ENCODE assay signal across 8 cellular contexts in the genomic region with DNA sequence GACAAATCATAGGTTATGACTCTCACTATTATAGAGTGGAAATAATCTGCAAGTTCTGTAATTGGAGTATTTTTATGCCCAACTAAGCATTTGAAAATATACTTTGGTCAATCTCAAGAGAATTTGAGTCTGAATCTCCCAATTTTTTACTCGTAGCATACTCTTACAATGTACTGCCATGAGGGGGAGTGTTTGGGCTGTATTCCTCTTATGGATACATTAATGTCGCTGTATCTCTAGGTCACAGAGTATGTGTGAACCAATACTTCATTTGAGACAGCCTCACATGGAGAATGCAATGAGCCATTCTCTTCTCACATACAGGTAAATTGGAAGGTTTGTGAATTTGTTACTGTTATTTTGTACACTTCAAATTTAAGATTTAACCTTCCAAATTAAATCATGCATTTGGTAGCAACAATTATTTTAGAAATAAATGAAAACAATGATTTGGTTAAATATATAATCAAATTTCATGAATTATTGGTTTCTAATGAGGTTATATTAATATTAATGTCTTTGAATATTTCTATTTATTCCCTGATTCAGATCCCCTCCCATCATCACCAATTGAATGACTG. TPM values are rescaled to one million over a fixed set of nuclear protein-coding genes. Genes with fewer than 3 reads are reported as not detected.
DNase-seq lines count a peak whose midpoint lies in the region; ATAC-seq, FAIRE-seq and TF ChIP-seq lines count a peak whose summit lies in the region.

No MANE protein-coding gene starts in this region.

- no peaks in the 10 kb centered on the region for H3K4me1 Mint-ChIP-seq in astrocyte (ENCODE audit: low read depth, unreplicated experiment)
- peaks cover 13% of the 10 kb centered on the region for H3K4me1 Mint-ChIP-seq in stimulated activated naive CD8-positive, alpha-beta T cell treated with anti-CD3 and anti-CD28 coated beads, Interleukin-15, amount 100 ng/mL, for 72 hours

- no peak for DNase-seq in activated CD4-positive, CD25-positive, alpha-beta regulatory T cell treated with anti-CD3 and anti-CD28 coated beads, Interleukin-2, amount 50 U/mL, for 72 hours
- DNase-seq in NCI-H82 (lab: John Stamatoyannopoulos, UW), result peak; percentile 89
- peak; percentile 33 for DNase-seq in astrocyte (ENCODE audit: low read depth)
- peak; percentile 75 for DNase-seq in hepatocyte (ENCODE audit: low spot score)
- peak; percentile 28 to 33 for DNase-seq in stimulated activated naive CD8-positive, alpha-beta T cell treated with anti-CD3 and anti-CD28 coated beads, Interleukin-15, amount 100 ng/mL, for 72 hours

- H3K27ac Mint-ChIP-seq in astrocyte (ENCODE audit: unreplicated experiment), result no peak overlapping the region
- H3K27ac Mint-ChIP-seq in stimulated activated naive CD8-positive, alpha-beta T cell treated with anti-CD3 and anti-CD28 coated beads, Interleukin-15, amount 100 ng/mL, for 72 hours, result no peak overlapping the region

- no peak overlapping the region for H3K4me3 ChIP-seq in astrocyte (ENCODE audit: insufficient read depth, low read depth, low read length)
- no peak overlapping the region for H3K4me3 ChIP-seq in hepatocyte

- WGBS in hepatocyte (ENCODE audit: low lambda C conversion rate, missing lambda C conversion rate), result 15% methylated on average over 2 of the region's 2 CpGs

- H3K36me3 ChIP-seq in astrocyte (ENCODE audit: insufficient read depth, low read length), result no peaks in the 10 kb centered on the region
- no peaks in the 10 kb centered on the region for H3K36me3 ChIP-seq in hepatocyte (replicated peaks; ENCODE audit: insufficient read depth, low read depth)

- no peaks in the 10 kb centered on the region for H3K9me2 ChIP-seq in hepatocyte (replicated peaks; ENCODE audit: insufficient read depth)

- H3K27me3 ChIP-seq in astrocyte (ENCODE audit: insufficient read depth, low read length), result no peaks in the 10 kb centered on the region
- no peaks in the 10 kb centered on the region for H3K27me3 ChIP-seq in hepatocyte

- peak; percentile 93 to 95 for ATAC-seq in activated CD4-positive, CD25-positive, alpha-beta regulatory T cell treated with anti-CD3 and anti-CD28 coated beads, Interleukin-2, amount 50 U/mL, for 24 hours
- peak; percentile 84 for ATAC-seq in GM21390 (IDR thresholded peaks at IDR 0.05; ENCODE audit: unreplicated experiment)
- peak; percentile 90 for ATAC-seq in HG03521 (IDR thresholded peaks at IDR 0.05; ENCODE audit: unreplicated experiment)
- peak; percentile 100 for ATAC-seq in stimulated activated naive CD8-positive, alpha-beta T cell treated with anti-CD3 and anti-CD28 coated beads, Interleukin-15, amount 100 ng/mL, for 72 hours

- H3K4me3 Mint-ChIP-seq in astrocyte (ENCODE audit: unreplicated experiment), result no peak overlapping the region
- H3K4me3 Mint-ChIP-seq in stimulated activated naive CD8-positive, alpha-beta T cell treated with anti-CD3 and anti-CD28 coated beads, Interleukin-15, amount 100 ng/mL, for 72 hours, result no peak overlapping the region

- no peaks in the 10 kb centered on the region for H4K20me1 ChIP-seq in astrocyte (ENCODE audit: insufficient read depth, low read length)
- no peaks in the 10 kb centered on the region for H4K20me1 ChIP-seq in hepatocyte (ENCODE audit: insufficient read depth, poor library complexity, severe bottlenecking)

- H3K9me3 Mint-ChIP-seq in astrocyte (ENCODE audit: unreplicated experiment), result no peaks in the 10 kb centered on the region
- H3K9me3 Mint-ChIP-seq in stimulated activated naive CD8-positive, alpha-beta T cell treated with anti-CD3 and anti-CD28 coated beads, Interleukin-15, amount 100 ng/mL, for 72 hours, result no peaks in the 10 kb centered on the region

- H3K27ac ChIP-seq in astrocyte (ENCODE audit: low read depth, low read length), result no peak overlapping the region
- no peak overlapping the region for H3K27ac ChIP-seq in hepatocyte

- no peaks in the 10 kb centered on the region for H3K36me3 Mint-ChIP-seq in astrocyte (ENCODE audit: low read depth, unreplicated experiment)

- TF ChIP-seq CTCF in astrocyte (IDR thresholded peaks at IDR 0.05; ENCODE audit: insufficient read depth, low read depth, low read length), result peak; percentile 82
- TF ChIP-seq CTCF in hepatocyte (IDR thresholded peaks at IDR 0.05; ENCODE audit: poor library complexity), result peak; percentile 71

- H3K4me1 ChIP-seq in astrocyte (ENCODE audit: insufficient read depth, low read length) (no peaks in the 10 kb centered on the region), hepatocyte (ENCODE audit: insufficient read depth) (no peaks in the 10 kb centered on the region)

- H3K79me2 ChIP-seq in astrocyte (ENCODE audit: insufficient read depth, low read length), result no peaks in the 10 kb centered on the region
- no peaks in the 10 kb centered on the region for H3K79me2 ChIP-seq in hepatocyte

- no peaks in the 10 kb centered on the region for H3K27me3 Mint-ChIP-seq in astrocyte (ENCODE audit: low read depth, unreplicated experiment)
- peaks cover 10% of the 10 kb centered on the region for H3K27me3 Mint-ChIP-seq in stimulated activated naive CD8-positive, alpha-beta T cell treated with anti-CD3 and anti-CD28 coated beads, Interleukin-15, amount 100 ng/mL, for 72 hours

- peak; percentile 72 for FAIRE-seq in astrocyte (lab: Jason Lieb, UNC)

- no peak overlapping the region for H3K4me2 ChIP-seq in astrocyte (ENCODE audit: low read length)
- no peak overlapping the region for H3K4me2 ChIP-seq in hepatocyte

- H2AFZ ChIP-seq in astrocyte (ENCODE audit: low read depth, low read length) (no peak overlapping the region), hepatocyte (no peak overlapping the region)

- H3K9me3 ChIP-seq in astrocyte (ENCODE audit: insufficient read depth, low read depth, low read length) (no peaks in the 10 kb centered on the region), hepatocyte (ENCODE audit: low read depth) (no peaks in the 10 kb centered on the region)

- no peak overlapping the region for H3K9ac ChIP-seq in astrocyte (ENCODE audit: low read length)

RNA-seq across cellular contexts. Expression of gene CD200, which starts 5.5 kb away (rescaled TPM):
- total RNA-seq in astrocyte, result 11.1 and 13.2 TPM in 2 replicates
- 6.7 and 12.6 TPM in 2 replicates for total RNA-seq in hepatocyte
- 14.2 and 16.8 TPM in 2 replicates for polyA plus RNA-seq in hepatocyte

RNA-seq across cellular contexts. Expression of gene SLC9C1, which starts 33.4 kb away (rescaled TPM):
- total RNA-seq in astrocyte (not detected in 2 replicates), hepatocyte (0.03 and 0.72 TPM in 2 replicates)
- 0.30 TPM in 1 of 2 replicates, not detected in the other for polyA plus RNA-seq in hepatocyte
